10 cellular contexts compared by ENCODE assay signal in the genomic region with DNA sequence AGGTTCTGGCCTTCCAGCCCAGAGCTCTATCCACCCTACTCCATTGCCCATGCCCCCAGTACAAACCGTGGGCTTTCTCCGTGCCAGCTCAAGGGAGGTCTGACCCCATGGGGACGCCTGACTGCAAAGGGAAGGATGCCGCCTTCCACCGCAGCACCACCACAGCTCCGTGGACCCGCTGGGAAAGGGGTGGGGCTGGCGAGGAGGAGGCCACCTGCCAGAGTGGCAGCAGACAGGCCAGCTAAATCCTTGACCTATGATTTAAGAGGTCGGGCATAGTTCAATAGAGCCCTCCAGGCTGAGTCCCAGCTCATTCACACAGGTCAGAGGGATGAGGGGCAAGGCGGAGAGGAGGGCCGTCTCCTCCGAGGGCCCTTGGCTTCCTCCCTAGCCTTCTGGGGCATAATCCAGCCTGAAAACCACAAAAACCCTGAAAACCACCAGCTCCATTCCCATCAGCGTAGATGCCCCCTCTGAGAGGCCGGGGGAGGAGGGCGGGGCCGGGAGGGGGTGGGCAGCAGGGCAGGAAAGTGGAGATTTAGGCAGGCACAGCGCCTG. TPM values are rescaled to one million over a fixed set of nuclear protein-coding genes. Genes with fewer than 3 reads are reported as not detected.
A peak's percentile ranks its signal among the peaks of the same experiment; 100 is the strongest.
DNase-seq lines count a peak whose midpoint lies in the region; ATAC-seq, FAIRE-seq and TF ChIP-seq lines count a peak whose summit lies in the region.
"Had no signal": no experiment of that assay in that cellular context is flagged by ENCODE, and none has a peak within 500 bp of the region (broad histone marks: within the 10 kb centered on the region; RNA-seq: fewer than 3 reads in every experiment).

No MANE protein-coding gene starts in this region.

- H3K9me3 Mint-ChIP-seq in activated naive CD8-positive, alpha-beta T cell (ENCODE audit: low read depth), result no peaks in the 10 kb centered on the region
- no peaks in the 10 kb centered on the region for H3K9me3 Mint-ChIP-seq in activated naive CD8-positive, alpha-beta T cell treated with anti-CD3 and anti-CD28 coated beads, Interleukin-2, amount 50 U/mL, for 24 hours
- H3K9me3 Mint-ChIP-seq in naive B cell (no peaks in the 10 kb centered on the region), type B pancreatic cell (no peaks in the 10 kb centered on the region)

- H4K20me1 ChIP-seq in PC-3 (ENCODE audit: low read length), result no peaks in the 10 kb centered on the region

- H3K79me2 ChIP-seq in PC-3 (ENCODE audit: low read length), result no peaks in the 10 kb centered on the region

- H2AFZ ChIP-seq in PC-3 (ENCODE audit: low read length), result no peak overlapping the region

- no peak overlapping the region for H3K9ac ChIP-seq in colonic mucosa (ENCODE audit: low read depth in 2 of 2, low read length in 2 of 2)
- no peak overlapping the region for H3K9ac ChIP-seq in PC-3 (ENCODE audit: low read length)

- TF ChIP-seq CTCF in colonic mucosa (IDR thresholded peaks at IDR 0.05) (no peak), type B pancreatic cell (conservative IDR thresholded peaks at IDR 0.05) (no peak), PC-3 (conservative IDR thresholded peaks at IDR 0.05; ENCODE audit: low read depth, low read length) (no peak)

- intact Hi-C loops in colonic mucosa (cut with DNase I), result no loop called here
- intact Hi-C loops in PC-3 (cut with micrococcal nuclease), result no loop called here

- CTCF ChIA-PET in PC-3 (lab: Charles Lee), result no interaction called here

- no peaks in the 10 kb centered on the region for H3F3A ChIP-seq in PC-3 (ENCODE audit: low read length, unreplicated experiment)

- no peak for FAIRE-seq in urothelium cell line (lab: Jason Lieb, UNC)

- BruUV-seq in PC-3 (replicated peaks; lab: Mats Ljungman, UMichigan), result no TSS peak

- peak overlapping the region; percentile 68 for H3K4me3 Mint-ChIP-seq in activated naive CD8-positive, alpha-beta T cell
- no peak overlapping the region for H3K4me3 Mint-ChIP-seq in activated naive CD8-positive, alpha-beta T cell treated with anti-CD3 and anti-CD28 coated beads, Interleukin-2, amount 50 U/mL, for 24 hours
- H3K4me3 Mint-ChIP-seq in naive B cell, result peak overlapping the region; percentile 6 to 83 (median 59)
- peak overlapping the region; percentile 76 for H3K4me3 Mint-ChIP-seq in type B pancreatic cell

- H3K36me3 ChIP-seq in colonic mucosa, result no peaks in the 10 kb centered on the region
- no peaks in the 10 kb centered on the region for H3K36me3 ChIP-seq in PC-3 (ENCODE audit: low read depth, low read length)
- H3K36me3 ChIP-seq: ovary had no signal

- no peaks in the 10 kb centered on the region for H3K36me3 Mint-ChIP-seq in activated naive CD8-positive, alpha-beta T cell
- no peaks in the 10 kb centered on the region for H3K36me3 Mint-ChIP-seq in activated naive CD8-positive, alpha-beta T cell treated with anti-CD3 and anti-CD28 coated beads, Interleukin-2, amount 50 U/mL, for 24 hours (ENCODE audit: low read depth)
- H3K36me3 Mint-ChIP-seq in naive B cell, result no peaks in the 10 kb centered on the region
- H3K36me3 Mint-ChIP-seq in type B pancreatic cell, result no peaks in the 10 kb centered on the region

- H3K4me3 ChIP-seq in colonic mucosa (peak overlapping the region; percentile 28), PC-3 (ENCODE audit: low read length) (no peak overlapping the region)
- H3K4me3 ChIP-seq: ovary had no signal

- no peak for ATAC-seq in activated naive CD8-positive, alpha-beta T cell treated with anti-CD3 and anti-CD28 coated beads, Interleukin-2, amount 50 U/mL, for 24 hours
- no peak for ATAC-seq in naive B cell (ENCODE audit: low read depth in 2 of 2)
- ATAC-seq in PC-3, result no peak

- H3K27ac ChIP-seq in colonic mucosa (no peak overlapping the region), PC-3 (ENCODE audit: low read length) (no peak overlapping the region)
- H3K27ac ChIP-seq: ovary had no signal

- H3K4me2 ChIP-seq in PC-3 (ENCODE audit: low read length), result no peak overlapping the region

- DNase-seq in activated naive CD8-positive, alpha-beta T cell treated with anti-CD3 and anti-CD28 coated beads, Interleukin-2, amount 50 U/mL, for 24 hours, result no peak
- DNase-seq in colonic mucosa, result no peak
- no peak for DNase-seq in naive B cell
- DNase-seq in type B pancreatic cell (ENCODE audit: extremely low spot score, unreplicated experiment), result no peak
- no peak for DNase-seq in PC-3
- DNase-seq in stimulated activated naive CD4-positive, alpha-beta T cell treated with Interleukin-2 at 50 U/mL for 16 hours (lab: John Stamatoyannopoulos, UW), result no peak
- no peak for DNase-seq in urothelium cell line (ENCODE audit: low spot score)
- DNase-seq: NCI-H1092 treated with DMSO at 0.1 percent for 48 hours had no signal

- peaks cover 24% of the 10 kb centered on the region for H3K27me3 Mint-ChIP-seq in activated naive CD8-positive, alpha-beta T cell
- H3K27me3 Mint-ChIP-seq in activated naive CD8-positive, alpha-beta T cell treated with anti-CD3 and anti-CD28 coated beads, Interleukin-2, amount 50 U/mL, for 24 hours, result peaks cover 55% of the 10 kb centered on the region
- H3K27me3 Mint-ChIP-seq in naive B cell (peaks cover 55 to 86% (median 84%) of the 10 kb centered on the region in 3 donors), type B pancreatic cell (peaks cover 22% of the 10 kb centered on the region)

- H3K27ac Mint-ChIP-seq in activated naive CD8-positive, alpha-beta T cell, result no peak overlapping the region
- H3K27ac Mint-ChIP-seq in activated naive CD8-positive, alpha-beta T cell treated with anti-CD3 and anti-CD28 coated beads, Interleukin-2, amount 50 U/mL, for 24 hours, result no peak overlapping the region
- H3K27ac Mint-ChIP-seq in naive B cell, result peak overlapping the region in 2 of 6 donors; percentile 20 to 74
- peak overlapping the region; percentile 29 for H3K27ac Mint-ChIP-seq in type B pancreatic cell

- POLR2A ChIA-PET in PC-3 (lab: Charles Lee; ENCODE audit: unreplicated experiment), result no interaction called here

- H3K27me3 ChIP-seq in colonic mucosa (peaks cover 23% of the 10 kb centered on the region), PC-3 (ENCODE audit: low read length) (no peaks in the 10 kb centered on the region)
- H3K27me3 ChIP-seq: ovary had no signal

- peaks cover 6% of the 10 kb centered on the region for H3K4me1 ChIP-seq in colonic mucosa
- no peaks in the 10 kb centered on the region for H3K4me1 ChIP-seq in PC-3 (ENCODE audit: insufficient read depth, low read length)

- H3K9me2 ChIP-seq in PC-3 (replicated peaks; ENCODE audit: low read length), result no peaks in the 10 kb centered on the region

- peaks cover 11% of the 10 kb centered on the region for H3K4me1 Mint-ChIP-seq in activated naive CD8-positive, alpha-beta T cell (ENCODE audit: low read depth)
- peaks cover 11% of the 10 kb centered on the region for H3K4me1 Mint-ChIP-seq in activated naive CD8-positive, alpha-beta T cell treated with anti-CD3 and anti-CD28 coated beads, Interleukin-2, amount 50 U/mL, for 24 hours
- H3K4me1 Mint-ChIP-seq in naive B cell, result peaks cover 8 to 19% (median 13%) of the 10 kb centered on the region in 3 donors
- H3K4me1 Mint-ChIP-seq in type B pancreatic cell (ENCODE audit: unreplicated experiment), result peaks cover 35% of the 10 kb centered on the region

- H3K9me3 ChIP-seq in colonic mucosa, result no peaks in the 10 kb centered on the region
- H3K9me3 ChIP-seq in PC-3 (ENCODE audit: low read length), result no peaks in the 10 kb centered on the region
- H3K9me3 ChIP-seq: ovary had no signal

RNA-seq across cellular contexts. Expression of gene FIGNL2, which starts 14.9 kb away (rescaled TPM):
- total RNA-seq in colonic mucosa (under 1 TPM; 0.30 to 0.35 TPM), type B pancreatic cell (ENCODE audit: low replicate concordance) (5.7 and 17.8 TPM in 2 replicates), PC-3 (2014; rRNA removed) (not detected in 2 replicates)
- polyA plus RNA-seq in naive B cell (ENCODE audit: low read depth in 6 of 6), result under 1 TPM in 2 of 6 donors, not detected in 4; 0.06 to 0.11 TPM

RNA-seq across cellular contexts. Expression of gene ANKRD33, which starts 24.5 kb away (rescaled TPM):
- total RNA-seq in colonic mucosa, result not detected
- polyA plus RNA-seq in naive B cell (ENCODE audit: low read depth in 6 of 6), result not detected
- 0.51 and 0.62 TPM in 2 replicates for total RNA-seq in type B pancreatic cell (ENCODE audit: low replicate concordance)
- not detected in 2 replicates for total RNA-seq in PC-3 (2014; rRNA removed)
- total RNA-seq: ovary had no signal
- polyA plus RNA-seq: ovary had no signal

RNA-seq across cellular contexts. Expression of gene ACVRL1, which starts 43.9 kb away (rescaled TPM):
- total RNA-seq in colonic mucosa (100 to 1,000 TPM; 121 to 162 TPM), type B pancreatic cell (ENCODE audit: low replicate concordance) (0.46 and 0.95 TPM in 2 replicates), PC-3 (2014; rRNA removed) (0.40 TPM in 1 of 2 replicates, not detected in the other)
- polyA plus RNA-seq in naive B cell (ENCODE audit: low read depth in 6 of 6), result not detected

Comparison
In these comparisons a context has a peak if more than half of its experiments do, and no peak if none do; other contexts are left out.
1. RNA of gene ACVRL1, which starts 43.9 kb away (total RNA-seq): 121 to 162 TPM in colonic mucosa; 0.46 to 0.95 TPM in type B pancreatic cell and 0.40 TPM in PC-3; every median in the first group is over 10 times any median in the second.